ENCODE assay signal across 8 cellular contexts in genomic region chr19:7340959-7341837, GRCh38. TPM values are rescaled to one million over a fixed set of nuclear protein-coding genes. Genes with fewer than 3 reads are reported as not detected.
A peak's percentile ranks its signal among the peaks of the same experiment; 100 is the strongest.
DNase-seq lines count a peak whose midpoint lies in the region; ATAC-seq, FAIRE-seq and TF ChIP-seq lines count a peak whose summit lies in the region.

No MANE protein-coding gene starts in this region.

- no peak overlapping the region for H3K27ac ChIP-seq in kidney (ENCODE audit: low read depth in 2 of 2, low read length in 2 of 2)

- peak; percentile 91 for TF ChIP-seq CTCF in WI38 (IDR thresholded peaks at IDR 0.05; ENCODE audit: low read depth, low read length)
- TF ChIP-seq CTCF in cardiac fibroblast (IDR thresholded peaks at IDR 0.05; ENCODE audit: low read depth, low read length): peak; percentile 93
- peak; percentile 98 for TF ChIP-seq CTCF in kidney (IDR thresholded peaks at IDR 0.05; ENCODE audit: borderline replicate concordance, extremely low read depth, insufficient read depth)

- peaks cover 0 to 6% of the 10 kb centered on the region in 2 donors for H3K4me1 ChIP-seq in kidney (ENCODE audit: control insufficient read depth in 1 of 2, insufficient read depth in 1 of 2, low read depth in 1 of 2, low read length in 2 of 2)

- H3K9me3 ChIP-seq in kidney (ENCODE audit: control insufficient read depth in 1 of 2, low read length in 2 of 2): no peaks in the 10 kb centered on the region

- intact Hi-C loops in kidney (cut with DNase I): loop anchor here (10.0 kb wide), 1 partner anchor 236 kb away; no protein-coding TSS in a partner anchor

- FAIRE-seq in kidney (lab: Jason Lieb, UNC): no peak

- DNase-seq in NCI-H526 (lab: John Stamatoyannopoulos, UW): peak; percentile 6 to 66
- DNase-seq in NCI-H526 treated with DMSO at 0.1 percent for 48 hours (lab: John Stamatoyannopoulos, UW): no peak
- peak; percentile 59 for DNase-seq in NCI-H2107 (lab: John Stamatoyannopoulos, UW)
- DNase-seq in cardiac fibroblast (ENCODE audit: low read depth in 2 of 2): peak; percentile 82
- DNase-seq in kidney: peak; percentile 89
- DNase-seq in stimulated activated CD4-positive, alpha-beta T cell treated with anti-CD3 and anti-CD28 coated beads, Interleukin-1b, Interleukin-23, amount 100 ng/mL, for 48 hours: peak; percentile 82

- H3K4me3 ChIP-seq in WI38 (ENCODE audit: low read depth, low read length) (no peak overlapping the region), cardiac fibroblast (replicated peaks in 1 of 2; ENCODE audit: low read depth in 2 of 2, low read length in 2 of 2) (no peak overlapping the region), kidney (ENCODE audit: low read length in 2 of 2) (no peak overlapping the region)

- H3K9ac ChIP-seq in kidney (ENCODE audit: low read length in 2 of 2): no peak overlapping the region

- H3K36me3 ChIP-seq in kidney (ENCODE audit: control insufficient read depth in 1 of 2, insufficient read depth in 2 of 2, low read length in 2 of 2): no peaks in the 10 kb centered on the region

- no peak for ATAC-seq in HG02571 (IDR thresholded peaks at IDR 0.05; ENCODE audit: unreplicated experiment)

RNA-seq across cellular contexts. Expression of gene ARHGEF18, which starts 7.5 kb away (rescaled TPM):
- total RNA-seq in kidney: 42.6 TPM
- 18.5 TPM for polyA plus RNA-seq in kidney (ENCODE audit: insufficient read depth, low read depth, low replicate concordance)

RNA-seq across cellular contexts. Expression of gene INSR, which starts 47.0 kb away (rescaled TPM):
- 50.4 TPM for total RNA-seq in kidney
- polyA plus RNA-seq in kidney (ENCODE audit: insufficient read depth, low read depth, low replicate concordance): 15.5 TPM
